ENCODE assay signal across 8 cellular contexts in genomic region chr9:64369111-64369510, GRCh38.
DNase-seq lines count a peak whose midpoint lies in the region; ATAC-seq and TF ChIP-seq lines count a peak whose summit lies in the region.
"Not testable (repeated sequence)": the region's sequence is repeated elsewhere in the genome, so short reads cannot be mapped to it uniquely, and the experiment has no call there.

No MANE protein-coding gene starts in this region.

- not testable (repeated sequence) for H3K27ac Mint-ChIP-seq in glutamatergic neuron (ENCODE audit: unreplicated experiment)

- DNase-seq in GM06990 (ENCODE audit: extremely low read depth, insufficient read length): not testable (repeated sequence)
- DNase-seq in WERI-Rb-1 (peak; percentile 90), glutamatergic neuron (peak; percentile 91), posterior cingulate gyrus (peak; percentile 51 to 97 (median 78))
- peak; percentile 64 for DNase-seq in activated gamma-delta T cell treated with anti-CD3 and anti-CD28 coated beads, Interleukin-2, amount 50 U/mL, for 16 hours (ENCODE audit: low read depth)
- DNase-seq in stimulated activated CD8-positive, alpha-beta memory T cell treated with anti-CD3 and anti-CD28 coated beads, Interleukin-7, amount 100 ng/mL, for 4 hours (ENCODE audit: low read depth in 2 of 2): peak; percentile 34 to 74

- H3K9me3 ChIP-seq in WERI-Rb-1 (ENCODE audit: severe bottlenecking): not testable (repeated sequence)

- H3K36me3 Mint-ChIP-seq in glutamatergic neuron (ENCODE audit: unreplicated experiment): not testable (repeated sequence)

- not testable (repeated sequence) for H3K9me3 Mint-ChIP-seq in glutamatergic neuron (ENCODE audit: unreplicated experiment)

- H3K27ac ChIP-seq in WERI-Rb-1: not testable (repeated sequence)

- H3K27me3 ChIP-seq in GM06990 (replicated peaks; ENCODE audit: control insufficient read depth, insufficient read depth, low read length); WERI-Rb-1 (ENCODE audit: insufficient read depth, low read depth, severe bottlenecking): not testable (repeated sequence)

- H3K36me3 ChIP-seq in GM06990 (ENCODE audit: control insufficient read depth, insufficient read depth, low read length); WERI-Rb-1: not testable (repeated sequence)

- not testable (repeated sequence) for H3K4me3 ChIP-seq in GM06990 (replicated peaks; ENCODE audit: low read depth, low read length); WERI-Rb-1 (ENCODE audit: low read depth, low read length)

- not testable (repeated sequence) for H3K27me3 Mint-ChIP-seq in glutamatergic neuron (ENCODE audit: unreplicated experiment)

- intact Hi-C loops in posterior cingulate gyrus (cut with DNase I): not testable (repeated sequence)

- peak; percentile 29 for TF ChIP-seq CTCF in GM06990 (IDR thresholded peaks at IDR 0.05; ENCODE audit: insufficient read depth, low read length, poor library complexity, severe bottlenecking)
- TF ChIP-seq CTCF in WERI-Rb-1 (IDR thresholded peaks at IDR 0.05; ENCODE audit: low read depth, low read length): peak; percentile 37; the same call in 1 of the 2 replicates
- TF ChIP-seq CTCF in glutamatergic neuron (IDR thresholded peaks at IDR 0.05; ENCODE audit: partially characterized antibody, unreplicated experiment): peak; percentile 26

- H3K4me3 Mint-ChIP-seq in glutamatergic neuron (ENCODE audit: unreplicated experiment): not testable (repeated sequence)

- ATAC-seq in GM21390 (IDR thresholded peaks at IDR 0.05; ENCODE audit: unreplicated experiment) (peak; percentile 100), HG03103 (IDR thresholded peaks at IDR 0.05; ENCODE audit: low read depth, unreplicated experiment) (peak; percentile 100)

- not testable (repeated sequence) for H3K4me1 Mint-ChIP-seq in glutamatergic neuron (ENCODE audit: low read depth, unreplicated experiment)
